In genomic region chr3:196948442-196949365, GRCh38 we compare ENCODE assay signal across 1 cellular context.
TF ChIP-seq lines count a peak whose summit lies in the region.

No MANE protein-coding gene starts in this region.

TF ChIP-seq in HepG2, 621 proteins besides CTCF, POLR2A, EP300 and RAD21 (continued from another document and continues in another):
- TF ChIP-seq CREM (IDR thresholded peaks at IDR 0.05) (no peak), CREM (CRISPR knock-in tag; IDR thresholded peaks at IDR 0.05) (no peak), ARNT2 (CRISPR knock-in tag; IDR thresholded peaks at IDR 0.05; ENCODE audit: low read depth) (no peak), MEIS1 (CRISPR knock-in tag; IDR thresholded peaks at IDR 0.05; ENCODE audit: borderline replicate concordance) (0 out of 2 replicates have a peak, but pooled peaks have one; percentile 6), NFE2L1 (CRISPR knock-in tag; IDR thresholded peaks at IDR 0.05; ENCODE audit: borderline replicate concordance) (no peak), TBL1XR1 (IDR thresholded peaks at IDR 0.05; ENCODE audit: borderline replicate concordance, low read length, partially characterized antibody) (no peak), MEF2D (CRISPR knock-in tag; IDR thresholded peaks at IDR 0.05) (0 out of 2 replicates have a peak, but pooled peaks have one; percentile 31), ZNF234 (CRISPR knock-in tag; conservative IDR thresholded peaks at IDR 0.05) (no peak), ZFY (CRISPR knock-in tag; IDR thresholded peaks at IDR 0.05) (peak; percentile 77), GATAD1 (CRISPR knock-in tag; IDR thresholded peaks at IDR 0.05) (peak; percentile 43; the same call in 1 of the 2 replicates), SOX5 (CRISPR knock-in tag; IDR thresholded peaks at IDR 0.05; ENCODE audit: borderline replicate concordance) (peak; percentile 9; the same call in 1 of the 2 replicates), MTF1 (CRISPR knock-in tag; IDR thresholded peaks at IDR 0.05) (no peak), IRF2 (CRISPR knock-in tag; IDR thresholded peaks at IDR 0.05) (0 out of 2 replicates have a peak, but pooled peaks have one; percentile 69), HNRNPK (IDR thresholded peaks at IDR 0.05; ENCODE audit: low read depth, low read length, poor library complexity, severe bottlenecking) (peak; percentile 100), TBP (CRISPR knock-in tag; IDR thresholded peaks at IDR 0.05) (no peak), ZNF414 (CRISPR knock-in tag; IDR thresholded peaks at IDR 0.05) (no peak), FLYWCH1 (CRISPR knock-in tag; IDR thresholded peaks at IDR 0.05) (no peak), ADNP (CRISPR knock-in tag; IDR thresholded peaks at IDR 0.05) (peak; percentile 48; the same call in 1 of the 2 replicates), JUN (CRISPR knock-in tag; IDR thresholded peaks at IDR 0.05) (no peak), ZKSCAN5 (CRISPR knock-in tag; IDR thresholded peaks at IDR 0.05) (no peak), ZNF160 (CRISPR knock-in tag; IDR thresholded peaks at IDR 0.05) (no peak; the same call in 1 of the 2 replicates), TGIF2 (CRISPR knock-in tag; IDR thresholded peaks at IDR 0.05) (no peak), SMC3 (IDR thresholded peaks at IDR 0.05; ENCODE audit: low read length) (peak; percentile 36; the same call in 1 of the 2 replicates), NKX3-1 (CRISPR knock-in tag; IDR thresholded peaks at IDR 0.05) (no peak), POLR2G (IDR thresholded peaks at IDR 0.05; ENCODE audit: low read depth, low read length) (peak; percentile 55; the same call in 1 of the 2 replicates), ZNF12 (CRISPR knock-in tag; IDR thresholded peaks at IDR 0.05) (no peak), ZFAT (CRISPR knock-in tag; conservative IDR thresholded peaks at IDR 0.05) (no peak), CCDC6 (CRISPR knock-in tag; IDR thresholded peaks at IDR 0.05) (no peak), PLSCR1 (CRISPR knock-in tag; IDR thresholded peaks at IDR 0.05; ENCODE audit: borderline replicate concordance) (no peak), ZNF251 (CRISPR knock-in tag; IDR thresholded peaks at IDR 0.05) (no peak), ARNTL (CRISPR knock-in tag; IDR thresholded peaks at IDR 0.05) (no peak), MNT (IDR thresholded peaks at IDR 0.05) (no peak), ATF6 (CRISPR knock-in tag; conservative IDR thresholded peaks at IDR 0.05) (no peak), MIER2 (CRISPR knock-in tag; IDR thresholded peaks at IDR 0.05) (0 out of 2 replicates have a peak, but pooled peaks have one; percentile 27), AGO2 (optimal IDR thresholded peaks at IDR 0.05; ENCODE audit: low read depth, low read length) (peak; percentile 11), SAP130 (CRISPR knock-in tag; IDR thresholded peaks at IDR 0.05; ENCODE audit: low read depth) (0 out of 2 replicates have a peak, but pooled peaks have one; percentile 20), ZNF121 (CRISPR knock-in tag; IDR thresholded peaks at IDR 0.05) (no peak), IRF9 (CRISPR knock-in tag; IDR thresholded peaks at IDR 0.05; ENCODE audit: borderline replicate concordance) (peak; percentile 68), ZNF354B (CRISPR knock-in tag; IDR thresholded peaks at IDR 0.05) (no peak), KAT7 (CRISPR knock-in tag; IDR thresholded peaks at IDR 0.05; ENCODE audit: borderline replicate concordance) (no peak; the same call in 1 of the 2 replicates), FOXO4 (CRISPR knock-in tag; conservative IDR thresholded peaks at IDR 0.05) (no peak), RCOR2 (CRISPR knock-in tag; IDR thresholded peaks at IDR 0.05) (no peak), POGK (CRISPR knock-in tag; conservative IDR thresholded peaks at IDR 0.05) (no peak), ZNF713 (CRISPR knock-in tag; IDR thresholded peaks at IDR 0.05) (no peak), TRIM24 (CRISPR knock-in tag; IDR thresholded peaks at IDR 0.05) (no peak), TOE1 (CRISPR knock-in tag; IDR thresholded peaks at IDR 0.05) (no peak), RBM22 (optimal IDR thresholded peaks at IDR 0.05; ENCODE audit: low read length) (peak; percentile 20), GTF2F1 (IDR thresholded peaks at IDR 0.05; ENCODE audit: low read length) (no peak), ZKSCAN8 (CRISPR knock-in tag; IDR thresholded peaks at IDR 0.05; ENCODE audit: borderline replicate concordance) (no peak), NAIF1 (CRISPR knock-in tag; IDR thresholded peaks at IDR 0.05; ENCODE audit: borderline replicate concordance) (no peak), NFIB (CRISPR knock-in tag; IDR thresholded peaks at IDR 0.05; ENCODE audit: borderline replicate concordance) (no peak), ARID4A (CRISPR knock-in tag; IDR thresholded peaks at IDR 0.05; ENCODE audit: borderline replicate concordance) (peak; percentile 41; the same call in 1 of the 2 replicates), DPF2 (CRISPR knock-in tag; IDR thresholded peaks at IDR 0.05; ENCODE audit: borderline replicate concordance, low read depth) (no peak), DR1 (CRISPR knock-in tag; IDR thresholded peaks at IDR 0.05) (no peak), ZNF605 (CRISPR knock-in tag; IDR thresholded peaks at IDR 0.05) (no peak), ZNF710 (CRISPR knock-in tag; IDR thresholded peaks at IDR 0.05; ENCODE audit: borderline replicate concordance) (no peak), JARID2 (CRISPR knock-in tag; IDR thresholded peaks at IDR 0.05; ENCODE audit: insufficient replicate concordance) (no peak), ISL2 (CRISPR knock-in tag; IDR thresholded peaks at IDR 0.05) (0 out of 2 replicates have a peak, but pooled peaks have one; percentile 20)
